23 cellular contexts compared by ENCODE assay signal in genomic region chr2:194495046-194495445, GRCh38.
A peak's percentile ranks its signal among the peaks of the same experiment; 100 is the strongest.
DNase-seq lines count a peak whose midpoint lies in the region; ATAC-seq, FAIRE-seq and TF ChIP-seq lines count a peak whose summit lies in the region.
"Had no signal": no experiment of that assay in that cellular context is flagged by ENCODE, and none has a peak within 500 bp of the region (broad histone marks: within the 10 kb centered on the region; RNA-seq: fewer than 3 reads in every experiment).

No MANE protein-coding gene starts in this region.

- H3K4me1 ChIP-seq in RWPE2 (ENCODE audit: insufficient read depth, poor library complexity, severe bottlenecking): no peaks in the 10 kb centered on the region

- H3K9me3 ChIP-seq in RWPE2 (ENCODE audit: severe bottlenecking): no peaks in the 10 kb centered on the region
- H3K9me3 ChIP-seq: MG63 had no signal

- TF ChIP-seq CTCF in RWPE2 (IDR thresholded peaks at IDR 0.05; ENCODE audit: poor library complexity, severe bottlenecking) (no peak), fibroblast of mammary gland (conservative IDR thresholded peaks at IDR 0.05; ENCODE audit: control insufficient read depth, insufficient read depth, low read depth, low read length) (no peak)

- H3K27me3 ChIP-seq in RWPE2 (ENCODE audit: insufficient read depth, poor library complexity, severe bottlenecking): no peaks in the 10 kb centered on the region
- H3K27me3 ChIP-seq: MG63 had no signal

- ATAC-seq in RWPE2 (ENCODE audit: low read depth): 0 out of 3 replicates have a peak, but pooled peaks have one; percentile 33
- ATAC-seq: CD8-positive, alpha-beta T cell; HCT116; K562; Panc1 had no signal

- DNase-seq in ELR (ENCODE audit: low read depth): peak; percentile 32
- no peak for DNase-seq in RWPE2 (ENCODE audit: low spot score)
- peak; percentile 4 for DNase-seq in fibroblast of mammary gland (ENCODE audit: low read depth)
- peak; percentile 14 for DNase-seq in myocyte (ENCODE audit: low read depth)
- DNase-seq in HTR-8/SVneo (ENCODE audit: insufficient read length, low spot score): no peak
- DNase-seq in HCEC 1CT: no peak
- no peak for DNase-seq in SKM-1 (lab: John Stamatoyannopoulos, UW; ENCODE audit: unreplicated experiment)
- DNase-seq: CD8-positive, alpha-beta T cell; DMS79; EL; GF-D8; GOT3; Kasumi-1; MG63; NCI-H2029; NCI-H526; SHP77 treated with DMSO at 0.1 percent for 48 hours had no signal

- no peaks in the 10 kb centered on the region for H3K36me3 ChIP-seq in RWPE2 (ENCODE audit: low read depth)
- H3K36me3 ChIP-seq: MG63 had no signal

- H3K4me3 ChIP-seq in RWPE2 (ENCODE audit: severe bottlenecking) (no peak overlapping the region), fibroblast of mammary gland (ENCODE audit: control insufficient read depth, low read depth, low read length) (no peak overlapping the region)
- H3K4me3 ChIP-seq: K562, MG63 had no signal

- no peak overlapping the region for H3K27ac ChIP-seq in RWPE2 (ENCODE audit: poor library complexity, severe bottlenecking)
- H3K27ac ChIP-seq: C4-2B, RWPE1 had no signal

- FAIRE-seq in HTR-8/SVneo (lab: Jason Lieb, UNC): no peak
- FAIRE-seq: GM12891, K562 had no signal

Comparison
In these comparisons a context has a peak if more than half of its experiments do, and no peak if none do; other contexts are left out.
1. DNase-seq: peak in ELR (single experiment), fibroblast of mammary gland (single experiment) and myocyte (single experiment); none in RWPE2 (single experiment), HTR-8/SVneo (single experiment), HCEC 1CT (single experiment) and SKM-1 (single experiment).